Comparison of ENCODE assay signal across 1 cellular context in the genomic region with DNA sequence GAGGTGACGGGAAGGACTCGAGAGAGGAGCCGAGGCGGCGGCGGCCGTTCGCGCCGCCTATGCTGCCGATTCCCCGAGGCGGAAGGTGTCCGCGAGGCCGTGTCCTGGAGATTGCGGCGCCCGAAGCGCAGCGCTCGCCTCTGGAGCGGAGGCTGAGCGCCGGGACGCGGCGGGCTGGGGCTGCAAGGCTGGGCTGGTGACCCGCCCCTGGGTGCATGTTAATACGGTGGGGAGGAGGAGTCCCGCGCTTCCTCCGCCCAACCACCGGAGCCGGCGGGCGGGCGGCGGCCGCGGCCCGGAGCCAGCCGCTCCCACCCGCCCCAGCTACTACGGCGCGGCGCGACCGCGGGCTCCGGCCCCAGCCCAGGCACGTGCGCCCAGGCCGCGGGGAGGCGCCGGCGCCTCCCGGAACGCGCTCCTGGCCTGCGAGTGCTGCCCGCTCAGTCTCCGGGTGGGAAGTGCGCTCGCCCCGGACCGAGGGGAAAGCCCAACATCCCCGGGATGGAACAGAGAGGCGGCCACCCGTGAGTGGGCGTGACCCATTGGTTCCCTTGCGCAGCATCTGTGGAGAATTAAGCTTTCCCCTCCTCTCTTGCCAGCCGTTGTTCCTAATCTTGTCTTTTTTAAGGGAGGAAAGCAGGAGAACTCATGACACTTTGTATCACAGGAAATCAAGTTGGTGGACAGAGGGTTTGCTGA.
TF ChIP-seq lines count a peak whose summit lies in the region.

A gene (minus strand): TSS at position 195 of the 699 bp plus-strand sequence.

TF ChIP-seq in GM12878, 131 proteins besides CTCF, POLR2A, EP300 and RAD21 (continued from another document and continues in another):
- TF ChIP-seq, protein P1, sequence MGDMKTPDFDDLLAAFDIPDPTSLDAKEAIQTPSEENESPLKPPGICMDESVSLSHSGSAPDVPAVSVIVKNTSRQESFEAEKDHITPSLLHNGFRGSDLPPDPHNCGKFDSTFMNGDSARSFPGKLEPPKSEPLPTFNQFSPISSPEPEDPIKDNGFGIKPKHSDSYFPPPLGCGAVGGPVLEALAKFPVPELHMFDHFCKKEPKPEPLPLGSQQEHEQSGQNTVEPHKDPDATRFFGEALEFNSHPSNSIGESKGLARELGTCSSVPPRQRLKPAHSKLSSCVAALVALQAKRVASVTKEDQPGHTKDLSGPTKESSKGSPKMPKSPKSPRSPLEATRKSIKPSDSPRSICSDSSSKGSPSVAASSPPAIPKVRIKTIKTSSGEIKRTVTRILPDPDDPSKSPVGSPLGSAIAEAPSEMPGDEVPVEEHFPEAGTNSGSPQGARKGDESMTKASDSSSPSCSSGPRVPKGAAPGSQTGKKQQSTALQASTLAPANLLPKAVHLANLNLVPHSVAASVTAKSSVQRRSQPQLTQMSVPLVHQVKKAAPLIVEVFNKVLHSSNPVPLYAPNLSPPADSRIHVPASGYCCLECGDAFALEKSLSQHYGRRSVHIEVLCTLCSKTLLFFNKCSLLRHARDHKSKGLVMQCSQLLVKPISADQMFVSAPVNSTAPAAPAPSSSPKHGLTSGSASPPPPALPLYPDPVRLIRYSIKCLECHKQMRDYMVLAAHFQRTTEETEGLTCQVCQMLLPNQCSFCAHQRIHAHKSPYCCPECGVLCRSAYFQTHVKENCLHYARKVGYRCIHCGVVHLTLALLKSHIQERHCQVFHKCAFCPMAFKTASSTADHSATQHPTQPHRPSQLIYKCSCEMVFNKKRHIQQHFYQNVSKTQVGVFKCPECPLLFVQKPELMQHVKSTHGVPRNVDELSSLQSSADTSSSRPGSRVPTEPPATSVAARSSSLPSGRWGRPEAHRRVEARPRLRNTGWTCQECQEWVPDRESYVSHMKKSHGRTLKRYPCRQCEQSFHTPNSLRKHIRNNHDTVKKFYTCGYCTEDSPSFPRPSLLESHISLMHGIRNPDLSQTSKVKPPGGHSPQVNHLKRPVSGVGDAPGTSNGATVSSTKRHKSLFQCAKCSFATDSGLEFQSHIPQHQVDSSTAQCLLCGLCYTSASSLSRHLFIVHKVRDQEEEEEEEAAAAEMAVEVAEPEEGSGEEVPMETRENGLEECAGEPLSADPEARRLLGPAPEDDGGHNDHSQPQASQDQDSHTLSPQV (IDR thresholded peaks at IDR 0.05) = no peak
- TF ChIP-seq HCFC1 (IDR thresholded peaks at IDR 0.05; ENCODE audit: low read length) (no peak), ATF7 (IDR thresholded peaks at IDR 0.05; ENCODE audit: low read depth) (no peak), EZH2 (IDR thresholded peaks at IDR 0.05; ENCODE audit: borderline replicate concordance, control insufficient read depth, low read depth, low read length) (no peak), SMARCA5 (IDR thresholded peaks at IDR 0.05) (no peak), IKZF2 (IDR thresholded peaks at IDR 0.05) (peak in 1 of 2 experiments; percentile 18; a peak in 2 of 4 replicates), BMI1 (IDR thresholded peaks at IDR 0.05; ENCODE audit: borderline replicate concordance) (no peak), NRF1 (conservative IDR thresholded peaks at IDR 0.05; ENCODE audit: low read depth, low read length) (0 out of 2 replicates have a peak, but pooled peaks have one; percentile 11), IKZF1 (conservative IDR thresholded peaks at IDR 0.05) (peak; percentile 94), BHLHE40 (IDR thresholded peaks at IDR 0.05; ENCODE audit: borderline replicate concordance in 1 of 2, low read depth in 2 of 2, low read length in 1 of 2) (peak; percentile 98 to 100), MYB (IDR thresholded peaks at IDR 0.05; ENCODE audit: borderline replicate concordance, low read depth, low read length) (no peak), JUNB (IDR thresholded peaks at IDR 0.05) (no peak), NR2C1 (IDR thresholded peaks at IDR 0.05) (no peak), SREBF1 (IDR thresholded peaks at IDR 0.05; ENCODE audit: low read length) (no peak), DPF2 (IDR thresholded peaks at IDR 0.05) (peak; percentile 62; the same call in 1 of the 2 replicates), TCF7 (IDR thresholded peaks at IDR 0.05; ENCODE audit: borderline replicate concordance) (no peak), FOXK2 (IDR thresholded peaks at IDR 0.05) (no peak), FOS (IDR thresholded peaks at IDR 0.05; ENCODE audit: borderline replicate concordance, extremely low read depth, insufficient read length) (no peak), ZNF384 (IDR thresholded peaks at IDR 0.05; ENCODE audit: borderline replicate concordance, low read depth, low read length) (no peak), KAT2A (conservative IDR thresholded peaks at IDR 0.05; ENCODE audit: control insufficient read depth, low read depth, low read length) (no peak), TCF12 (IDR thresholded peaks at IDR 0.05; ENCODE audit: low read depth, low read length) (no peak), NR2F1 (conservative IDR thresholded peaks at IDR 0.05) (0 out of 2 replicates have a peak, but pooled peaks have one; percentile 18), ZSCAN29 (IDR thresholded peaks at IDR 0.05) (peak; percentile 42; the same call in 1 of the 2 replicates)
- TF ChIP-seq, protein P2, sequence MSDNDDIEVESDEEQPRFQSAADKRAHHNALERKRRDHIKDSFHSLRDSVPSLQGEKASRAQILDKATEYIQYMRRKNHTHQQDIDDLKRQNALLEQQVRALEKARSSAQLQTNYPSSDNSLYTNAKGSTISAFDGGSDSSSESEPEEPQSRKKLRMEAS (IDR thresholded peaks at IDR 0.05; ENCODE audit: low read depth, low read length) = peak; percentile 28; the same call in 1 of the 2 replicates
- TF ChIP-seq, protein P3, sequence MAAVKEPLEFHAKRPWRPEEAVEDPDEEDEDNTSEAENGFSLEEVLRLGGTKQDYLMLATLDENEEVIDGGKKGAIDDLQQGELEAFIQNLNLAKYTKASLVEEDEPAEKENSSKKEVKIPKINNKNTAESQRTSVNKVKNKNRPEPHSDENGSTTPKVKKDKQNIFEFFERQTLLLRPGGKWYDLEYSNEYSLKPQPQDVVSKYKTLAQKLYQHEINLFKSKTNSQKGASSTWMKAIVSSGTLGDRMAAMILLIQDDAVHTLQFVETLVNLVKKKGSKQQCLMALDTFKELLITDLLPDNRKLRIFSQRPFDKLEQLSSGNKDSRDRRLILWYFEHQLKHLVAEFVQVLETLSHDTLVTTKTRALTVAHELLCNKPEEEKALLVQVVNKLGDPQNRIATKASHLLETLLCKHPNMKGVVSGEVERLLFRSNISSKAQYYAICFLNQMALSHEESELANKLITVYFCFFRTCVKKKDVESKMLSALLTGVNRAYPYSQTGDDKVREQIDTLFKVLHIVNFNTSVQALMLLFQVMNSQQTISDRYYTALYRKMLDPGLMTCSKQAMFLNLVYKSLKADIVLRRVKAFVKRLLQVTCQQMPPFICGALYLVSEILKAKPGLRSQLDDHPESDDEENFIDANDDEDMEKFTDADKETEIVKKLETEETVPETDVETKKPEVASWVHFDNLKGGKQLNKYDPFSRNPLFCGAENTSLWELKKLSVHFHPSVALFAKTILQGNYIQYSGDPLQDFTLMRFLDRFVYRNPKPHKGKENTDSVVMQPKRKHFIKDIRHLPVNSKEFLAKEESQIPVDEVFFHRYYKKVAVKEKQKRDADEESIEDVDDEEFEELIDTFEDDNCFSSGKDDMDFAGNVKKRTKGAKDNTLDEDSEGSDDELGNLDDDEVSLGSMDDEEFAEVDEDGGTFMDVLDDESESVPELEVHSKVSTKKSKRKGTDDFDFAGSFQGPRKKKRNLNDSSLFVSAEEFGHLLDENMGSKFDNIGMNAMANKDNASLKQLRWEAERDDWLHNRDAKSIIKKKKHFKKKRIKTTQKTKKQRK (IDR thresholded peaks at IDR 0.05; ENCODE audit: low read depth, low read length) = no peak
- TF ChIP-seq, protein P4, sequence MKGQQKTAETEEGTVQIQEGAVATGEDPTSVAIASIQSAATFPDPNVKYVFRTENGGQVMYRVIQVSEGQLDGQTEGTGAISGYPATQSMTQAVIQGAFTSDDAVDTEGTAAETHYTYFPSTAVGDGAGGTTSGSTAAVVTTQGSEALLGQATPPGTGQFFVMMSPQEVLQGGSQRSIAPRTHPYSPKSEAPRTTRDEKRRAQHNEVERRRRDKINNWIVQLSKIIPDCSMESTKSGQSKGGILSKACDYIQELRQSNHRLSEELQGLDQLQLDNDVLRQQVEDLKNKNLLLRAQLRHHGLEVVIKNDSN (IDR thresholded peaks at IDR 0.05; ENCODE audit: borderline replicate concordance, extremely low read length, insufficient read depth, low read depth, low read length) = no peak
- TF ChIP-seq, protein P5, sequence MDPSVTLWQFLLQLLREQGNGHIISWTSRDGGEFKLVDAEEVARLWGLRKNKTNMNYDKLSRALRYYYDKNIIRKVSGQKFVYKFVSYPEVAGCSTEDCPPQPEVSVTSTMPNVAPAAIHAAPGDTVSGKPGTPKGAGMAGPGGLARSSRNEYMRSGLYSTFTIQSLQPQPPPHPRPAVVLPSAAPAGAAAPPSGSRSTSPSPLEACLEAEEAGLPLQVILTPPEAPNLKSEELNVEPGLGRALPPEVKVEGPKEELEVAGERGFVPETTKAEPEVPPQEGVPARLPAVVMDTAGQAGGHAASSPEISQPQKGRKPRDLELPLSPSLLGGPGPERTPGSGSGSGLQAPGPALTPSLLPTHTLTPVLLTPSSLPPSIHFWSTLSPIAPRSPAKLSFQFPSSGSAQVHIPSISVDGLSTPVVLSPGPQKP (IDR thresholded peaks at IDR 0.05; ENCODE audit: low read depth, low read length) = no peak
- TF ChIP-seq, protein P6, sequence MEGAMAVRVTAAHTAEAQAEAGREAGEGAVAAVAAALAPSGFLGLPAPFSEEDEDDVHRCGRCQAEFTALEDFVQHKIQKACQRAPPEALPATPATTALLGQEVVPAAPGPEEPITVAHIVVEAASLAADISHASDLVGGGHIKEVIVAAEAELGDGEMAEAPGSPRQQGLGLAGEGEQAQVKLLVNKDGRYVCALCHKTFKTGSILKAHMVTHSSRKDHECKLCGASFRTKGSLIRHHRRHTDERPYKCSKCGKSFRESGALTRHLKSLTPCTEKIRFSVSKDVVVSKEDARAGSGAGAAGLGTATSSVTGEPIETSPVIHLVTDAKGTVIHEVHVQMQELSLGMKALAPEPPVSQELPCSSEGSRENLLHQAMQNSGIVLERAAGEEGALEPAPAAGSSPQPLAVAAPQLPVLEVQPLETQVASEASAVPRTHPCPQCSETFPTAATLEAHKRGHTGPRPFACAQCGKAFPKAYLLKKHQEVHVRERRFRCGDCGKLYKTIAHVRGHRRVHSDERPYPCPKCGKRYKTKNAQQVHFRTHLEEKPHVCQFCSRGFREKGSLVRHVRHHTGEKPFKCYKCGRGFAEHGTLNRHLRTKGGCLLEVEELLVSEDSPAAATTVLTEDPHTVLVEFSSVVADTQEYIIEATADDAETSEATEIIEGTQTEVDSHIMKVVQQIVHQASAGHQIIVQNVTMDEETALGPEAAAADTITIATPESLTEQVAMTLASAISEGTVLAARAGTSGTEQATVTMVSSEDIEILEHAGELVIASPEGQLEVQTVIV (IDR thresholded peaks at IDR 0.05; ENCODE audit: borderline replicate concordance, partially characterized antibody) = no peak
- TF ChIP-seq, protein P7, sequence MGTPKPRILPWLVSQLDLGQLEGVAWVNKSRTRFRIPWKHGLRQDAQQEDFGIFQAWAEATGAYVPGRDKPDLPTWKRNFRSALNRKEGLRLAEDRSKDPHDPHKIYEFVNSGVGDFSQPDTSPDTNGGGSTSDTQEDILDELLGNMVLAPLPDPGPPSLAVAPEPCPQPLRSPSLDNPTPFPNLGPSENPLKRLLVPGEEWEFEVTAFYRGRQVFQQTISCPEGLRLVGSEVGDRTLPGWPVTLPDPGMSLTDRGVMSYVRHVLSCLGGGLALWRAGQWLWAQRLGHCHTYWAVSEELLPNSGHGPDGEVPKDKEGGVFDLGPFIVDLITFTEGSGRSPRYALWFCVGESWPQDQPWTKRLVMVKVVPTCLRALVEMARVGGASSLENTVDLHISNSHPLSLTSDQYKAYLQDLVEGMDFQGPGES (IDR thresholded peaks at IDR 0.05) = 0 out of 2 replicates have a peak, but pooled peaks have one; percentile 7
- TF ChIP-seq, protein P8, sequence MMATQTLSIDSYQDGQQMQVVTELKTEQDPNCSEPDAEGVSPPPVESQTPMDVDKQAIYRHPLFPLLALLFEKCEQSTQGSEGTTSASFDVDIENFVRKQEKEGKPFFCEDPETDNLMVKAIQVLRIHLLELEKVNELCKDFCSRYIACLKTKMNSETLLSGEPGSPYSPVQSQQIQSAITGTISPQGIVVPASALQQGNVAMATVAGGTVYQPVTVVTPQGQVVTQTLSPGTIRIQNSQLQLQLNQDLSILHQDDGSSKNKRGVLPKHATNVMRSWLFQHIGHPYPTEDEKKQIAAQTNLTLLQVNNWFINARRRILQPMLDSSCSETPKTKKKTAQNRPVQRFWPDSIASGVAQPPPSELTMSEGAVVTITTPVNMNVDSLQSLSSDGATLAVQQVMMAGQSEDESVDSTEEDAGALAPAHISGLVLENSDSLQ (IDR thresholded peaks at IDR 0.05) = no peak
- TF ChIP-seq, protein P9, sequence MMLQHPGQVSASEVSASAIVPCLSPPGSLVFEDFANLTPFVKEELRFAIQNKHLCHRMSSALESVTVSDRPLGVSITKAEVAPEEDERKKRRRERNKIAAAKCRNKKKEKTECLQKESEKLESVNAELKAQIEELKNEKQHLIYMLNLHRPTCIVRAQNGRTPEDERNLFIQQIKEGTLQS (IDR thresholded peaks at IDR 0.05; ENCODE audit: borderline replicate concordance, extremely low read depth, low read depth, low read length) = no peak
- TF ChIP-seq, protein P10, sequence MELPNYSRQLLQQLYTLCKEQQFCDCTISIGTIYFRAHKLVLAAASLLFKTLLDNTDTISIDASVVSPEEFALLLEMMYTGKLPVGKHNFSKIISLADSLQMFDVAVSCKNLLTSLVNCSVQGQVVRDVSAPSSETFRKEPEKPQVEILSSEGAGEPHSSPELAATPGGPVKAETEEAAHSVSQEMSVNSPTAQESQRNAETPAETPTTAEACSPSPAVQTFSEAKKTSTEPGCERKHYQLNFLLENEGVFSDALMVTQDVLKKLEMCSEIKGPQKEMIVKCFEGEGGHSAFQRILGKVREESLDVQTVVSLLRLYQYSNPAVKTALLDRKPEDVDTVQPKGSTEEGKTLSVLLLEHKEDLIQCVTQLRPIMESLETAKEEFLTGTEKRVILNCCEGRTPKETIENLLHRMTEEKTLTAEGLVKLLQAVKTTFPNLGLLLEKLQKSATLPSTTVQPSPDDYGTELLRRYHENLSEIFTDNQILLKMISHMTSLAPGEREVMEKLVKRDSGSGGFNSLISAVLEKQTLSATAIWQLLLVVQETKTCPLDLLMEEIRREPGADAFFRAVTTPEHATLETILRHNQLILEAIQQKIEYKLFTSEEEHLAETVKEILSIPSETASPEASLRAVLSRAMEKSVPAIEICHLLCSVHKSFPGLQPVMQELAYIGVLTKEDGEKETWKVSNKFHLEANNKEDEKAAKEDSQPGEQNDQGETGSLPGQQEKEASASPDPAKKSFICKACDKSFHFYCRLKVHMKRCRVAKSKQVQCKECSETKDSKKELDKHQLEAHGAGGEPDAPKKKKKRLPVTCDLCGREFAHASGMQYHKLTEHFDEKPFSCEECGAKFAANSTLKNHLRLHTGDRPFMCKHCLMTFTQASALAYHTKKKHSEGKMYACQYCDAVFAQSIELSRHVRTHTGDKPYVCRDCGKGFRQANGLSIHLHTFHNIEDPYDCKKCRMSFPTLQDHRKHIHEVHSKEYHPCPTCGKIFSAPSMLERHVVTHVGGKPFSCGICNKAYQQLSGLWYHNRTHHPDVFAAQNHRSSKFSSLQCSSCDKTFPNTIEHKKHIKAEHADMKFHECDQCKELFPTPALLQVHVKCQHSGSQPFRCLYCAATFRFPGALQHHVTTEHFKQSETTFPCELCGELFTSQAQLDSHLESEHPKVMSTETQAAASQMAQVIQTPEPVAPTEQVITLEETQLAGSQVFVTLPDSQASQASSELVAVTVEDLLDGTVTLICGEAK (IDR thresholded peaks at IDR 0.05; ENCODE audit: borderline replicate concordance) = no peak
